In genomic region chr6:146859206-146859605, GRCh38 we compare ENCODE assay signal across 1 cellular context.
TF ChIP-seq lines count a peak whose summit lies in the region.

No MANE protein-coding gene starts in this region.

TF ChIP-seq in K562, 482 proteins besides CTCF, POLR2A, EP300 and RAD21 (continued from another document):
- TF ChIP-seq USF2 (CRISPR knock-in tag; IDR thresholded peaks at IDR 0.05) (no peak), DMBX1 (CRISPR knock-in tag; IDR thresholded peaks at IDR 0.05; ENCODE audit: borderline replicate concordance) (peak; percentile 50; the same call in 1 of the 2 replicates), ZNF316 (IDR thresholded peaks at IDR 0.05) (no peak), HCFC1 (IDR thresholded peaks at IDR 0.05; ENCODE audit: low read depth, low read length) (no peak), E2F8 (IDR thresholded peaks at IDR 0.05; ENCODE audit: low read depth, partially characterized antibody) (no peak), MECOM (CRISPR knock-in tag; IDR thresholded peaks at IDR 0.05) (0 out of 2 replicates have a peak, but pooled peaks have one; percentile 2), BRD4 (IDR thresholded peaks at IDR 0.05) (peak; percentile 86; the same call in 1 of the 2 replicates), CLOCK (CRISPR knock-in tag; IDR thresholded peaks at IDR 0.05; ENCODE audit: borderline replicate concordance) (no peak), PML (IDR thresholded peaks at IDR 0.05; ENCODE audit: low read length) (no peak), NR2C2 (CRISPR knock-in tag; IDR thresholded peaks at IDR 0.05) (no peak), NR2C2 (tag; IDR thresholded peaks at IDR 0.05) (peak; percentile 44; the same call in 1 of the 2 replicates), VEZF1 (CRISPR knock-in tag; IDR thresholded peaks at IDR 0.05) (peak; percentile 17; the same call in 1 of the 2 replicates), NFRKB (IDR thresholded peaks at IDR 0.05; ENCODE audit: low read depth) (no peak), RBFOX2 (IDR thresholded peaks at IDR 0.05; ENCODE audit: low read depth, low read length) (0 out of 2 replicates have a peak, but pooled peaks have one; percentile 28), ZNF134 (CRISPR knock-in tag; conservative IDR thresholded peaks at IDR 0.05) (0 out of 2 replicates have a peak, but pooled peaks have one; percentile 18), HSF4 (CRISPR knock-in tag; IDR thresholded peaks at IDR 0.05; ENCODE audit: borderline replicate concordance) (no peak), ZNF398 (CRISPR knock-in tag; IDR thresholded peaks at IDR 0.05) (no peak), KLF6 (CRISPR knock-in tag; IDR thresholded peaks at IDR 0.05; ENCODE audit: borderline replicate concordance) (no peak), MEF2A (IDR thresholded peaks at IDR 0.05; ENCODE audit: control insufficient read depth, low read depth, low read length) (no peak), ZNF133 (CRISPR knock-in tag; IDR thresholded peaks at IDR 0.05) (no peak), THAP7 (CRISPR knock-in tag; IDR thresholded peaks at IDR 0.05) (no peak), HEY1 (CRISPR knock-in tag; IDR thresholded peaks at IDR 0.05; ENCODE audit: borderline replicate concordance) (no peak), ZNF274 (IDR thresholded peaks at IDR 0.05; ENCODE audit: borderline replicate concordance, low read depth, low read length) (no peak), PATZ1 (CRISPR knock-in tag; IDR thresholded peaks at IDR 0.05; ENCODE audit: borderline replicate concordance) (0 out of 2 replicates have a peak, but pooled peaks have one; percentile 5), MCM2 (IDR thresholded peaks at IDR 0.05; ENCODE audit: low read depth) (no peak), THRB (CRISPR knock-in tag; conservative IDR thresholded peaks at IDR 0.05) (no peak), ZNF512 (tag; IDR thresholded peaks at IDR 0.05) (no peak)
TF ChIP-seq in K562: peak in this region for 13.
